ENCODE assay signal across 29 cellular contexts in the genomic region with DNA sequence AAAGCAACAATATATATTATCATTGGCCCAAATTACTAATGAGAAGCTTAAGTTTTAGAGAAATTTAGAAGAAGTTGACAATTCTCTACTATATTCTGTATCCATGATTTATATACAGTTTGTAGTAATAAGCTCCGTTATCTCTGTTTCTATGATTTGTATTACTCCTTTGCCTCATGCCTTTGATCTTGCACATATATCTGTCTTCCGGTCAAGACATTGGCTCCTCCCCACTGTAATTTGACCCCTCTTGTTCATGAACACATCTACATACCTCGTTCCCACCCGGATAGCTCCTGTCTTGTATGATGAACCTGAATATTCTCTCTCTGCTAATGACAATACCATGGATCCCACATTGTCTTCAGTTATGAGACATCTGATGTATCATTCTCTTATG.
"Had no signal": no experiment of that assay in that cellular context is flagged by ENCODE, and none has a peak within 500 bp of the region (broad histone marks: within the 10 kb centered on the region; RNA-seq: fewer than 3 reads in every experiment).

No MANE protein-coding gene starts in this region.

- H3K27me3 ChIP-seq: neural progenitor cell, ovary, right lobe of liver, sigmoid colon, stomach, thyroid gland, tibial nerve, upper lobe of left lung, vagina had no signal

- ATAC-seq: naive thymus-derived CD8-positive, alpha-beta T cell; natural killer cell treated with Interleukin-12 subunit alpha and Interleukin-12 subunit beta and Interleukin-15 and Interleukin-18, amount 100 ng/mL, for 72 hours; psoas muscle; right cardiac atrium; right lobe of liver; stimulated activated effector memory CD8-positive, alpha-beta T cell treated with anti-CD3 and anti-CD28 coated beads, Interleukin-12 subunit alpha, Interleukin-12 subunit beta, amount 100 ng/mL, for 72 hours; stimulated activated naive B cell treated with anti-CD40 and anti-IgM and Interleukin-4, amounts not matched to agents 10 μg/mL and 1 μg/mL and 100 μg/mL, for 72 hours had no signal

- H3K4me2 ChIP-seq: neural progenitor cell had no signal

- H3K9me3 Mint-ChIP-seq: stimulated activated effector memory CD8-positive, alpha-beta T cell treated with anti-CD3 and anti-CD28 coated beads, Interleukin-12 subunit alpha, Interleukin-12 subunit beta, amount 100 ng/mL, for 72 hours had no signal

- H3K9me3 ChIP-seq: ovary, psoas muscle, right lobe of liver, sigmoid colon, stomach, thoracic aorta, thyroid gland, tibial nerve, upper lobe of left lung, vagina had no signal

- H2AFZ ChIP-seq: neural progenitor cell, parathyroid adenoma had no signal

- H3K27ac Mint-ChIP-seq: naive thymus-derived CD8-positive, alpha-beta T cell; natural killer cell treated with Interleukin-12 subunit alpha and Interleukin-12 subunit beta and Interleukin-15 and Interleukin-18, amount 100 ng/mL, for 72 hours; neural progenitor cell; progenitor cell of endocrine pancreas; stimulated activated effector memory CD8-positive, alpha-beta T cell treated with anti-CD3 and anti-CD28 coated beads, Interleukin-12 subunit alpha, Interleukin-12 subunit beta, amount 100 ng/mL, for 72 hours; stimulated activated naive B cell treated with anti-CD40 and anti-IgM and Interleukin-4, amounts not matched to agents 10 μg/mL and 1 μg/mL and 100 μg/mL, for 72 hours; stimulated activated naive CD8-positive, alpha-beta T cell treated with anti-CD3 and anti-CD28 coated beads, Interleukin-15, Interleukin-2, amounts not matched to agents 100 ng/mL and 50 ng/mL, for 24 hours had no signal

- H3K9ac ChIP-seq: neural progenitor cell, parathyroid adenoma had no signal

- H3K27me3 Mint-ChIP-seq: naive thymus-derived CD8-positive, alpha-beta T cell; natural killer cell treated with Interleukin-12 subunit alpha and Interleukin-12 subunit beta and Interleukin-15 and Interleukin-18, amount 100 ng/mL, for 72 hours; progenitor cell of endocrine pancreas; stimulated activated naive B cell treated with anti-CD40 and anti-IgM and Interleukin-4, amounts not matched to agents 10 μg/mL and 1 μg/mL and 100 μg/mL, for 72 hours; stimulated activated naive CD8-positive, alpha-beta T cell treated with anti-CD3 and anti-CD28 coated beads, Interleukin-15, Interleukin-2, amounts not matched to agents 100 ng/mL and 50 ng/mL, for 24 hours had no signal

- H3K36me3 Mint-ChIP-seq: naive thymus-derived CD8-positive, alpha-beta T cell; natural killer cell treated with Interleukin-12 subunit alpha and Interleukin-12 subunit beta and Interleukin-15 and Interleukin-18, amount 100 ng/mL, for 72 hours; neural progenitor cell; stimulated activated effector memory CD8-positive, alpha-beta T cell treated with anti-CD3 and anti-CD28 coated beads, Interleukin-12 subunit alpha, Interleukin-12 subunit beta, amount 100 ng/mL, for 72 hours; stimulated activated naive B cell treated with anti-CD40 and anti-IgM and Interleukin-4, amounts not matched to agents 10 μg/mL and 1 μg/mL and 100 μg/mL, for 72 hours had no signal

- H3K79me2 ChIP-seq: parathyroid adenoma had no signal

- H3K4me1 Mint-ChIP-seq: naive thymus-derived CD8-positive, alpha-beta T cell; stimulated activated effector memory CD8-positive, alpha-beta T cell treated with anti-CD3 and anti-CD28 coated beads, Interleukin-12 subunit alpha, Interleukin-12 subunit beta, amount 100 ng/mL, for 72 hours; stimulated activated naive B cell treated with anti-CD40 and anti-IgM and Interleukin-4, amounts not matched to agents 10 μg/mL and 1 μg/mL and 100 μg/mL, for 72 hours had no signal

- H3K27ac ChIP-seq: neural progenitor cell, ovary, parathyroid adenoma, psoas muscle, right lobe of liver, sigmoid colon, stomach, thoracic aorta, thyroid gland, tibial nerve, upper lobe of left lung, vagina had no signal

- DNase-seq: naive thymus-derived CD8-positive, alpha-beta T cell; occipital lobe; ovary; posterior cingulate gyrus; psoas muscle; right cardiac atrium; right lobe of liver; sigmoid colon; small intestine; stimulated activated CD4-positive, alpha-beta T cell treated with anti-CD3 and anti-CD28 coated beads, Interleukin-15, amount 100 ng/mL, for 24 hours; stimulated activated CD4-positive, alpha-beta T cell treated with anti-CD3 and anti-CD28 coated beads, Interleukin-2, amount 100 ng/mL, for 24 hours; stimulated activated CD4-positive, alpha-beta T cell treated with anti-CD3 and anti-CD28 coated beads, Interleukin-2, amount 100 ng/mL, for 48 hours; stimulated activated CD4-positive, alpha-beta T cell treated with anti-CD3 and anti-CD28 coated beads, Interleukin-4, amount 100 ng/mL, for 24 hours; stimulated activated naive B cell treated with anti-CD40 and anti-IgM and Interleukin-4, amounts not matched to agents 10 μg/mL and 1 μg/mL and 100 μg/mL, for 72 hours; stimulated activated naive CD4-positive, alpha-beta T cell treated with Interleukin-2 at 50 U/mL for 16 hours; stomach; thyroid gland; trophoblast cell; upper lobe of left lung had no signal

- H3K4me3 Mint-ChIP-seq: naive thymus-derived CD8-positive, alpha-beta T cell; natural killer cell treated with Interleukin-12 subunit alpha and Interleukin-12 subunit beta and Interleukin-15 and Interleukin-18, amount 100 ng/mL, for 72 hours; neural progenitor cell; stimulated activated effector memory CD8-positive, alpha-beta T cell treated with anti-CD3 and anti-CD28 coated beads, Interleukin-12 subunit alpha, Interleukin-12 subunit beta, amount 100 ng/mL, for 72 hours; stimulated activated naive B cell treated with anti-CD40 and anti-IgM and Interleukin-4, amounts not matched to agents 10 μg/mL and 1 μg/mL and 100 μg/mL, for 72 hours; stimulated activated naive CD8-positive, alpha-beta T cell treated with anti-CD3 and anti-CD28 coated beads, Interleukin-15, Interleukin-2, amounts not matched to agents 100 ng/mL and 50 ng/mL, for 24 hours had no signal

- H3K36me3 ChIP-seq: neural progenitor cell, ovary, right lobe of liver, sigmoid colon, stomach, thoracic aorta, thyroid gland, tibial nerve, upper lobe of left lung, vagina had no signal

- H3K4me3 ChIP-seq: neural progenitor cell, ovary, psoas muscle, right lobe of liver, sigmoid colon, stomach, thoracic aorta, thyroid gland, tibial nerve, upper lobe of left lung, vagina had no signal

- H3K4me1 ChIP-seq: neural progenitor cell, parathyroid adenoma, psoas muscle, right lobe of liver, sigmoid colon, stomach, upper lobe of left lung, vagina had no signal

- FAIRE-seq: urothelium cell line had no signal
